ENCODE assay signal across 19 cellular contexts in genomic region chr5:91367374-91367773, GRCh38. TPM values are rescaled to one million over a fixed set of nuclear protein-coding genes. Genes with fewer than 3 reads are reported as not detected.
DNase-seq lines count a peak whose midpoint lies in the region; ATAC-seq, FAIRE-seq and TF ChIP-seq lines count a peak whose summit lies in the region.
"Had no signal": no experiment of that assay in that cellular context is flagged by ENCODE, and none has a peak within 500 bp of the region (broad histone marks: within the 10 kb centered on the region; RNA-seq: fewer than 3 reads in every experiment).

No MANE protein-coding gene starts in this region.

- no peaks in the 10 kb centered on the region for H3K79me2 ChIP-seq in GM12878 (ENCODE audit: control insufficient read depth, insufficient read depth, low read length)

- H3K27me3 Mint-ChIP-seq in natural killer cell (ENCODE audit: low read depth in 2 of 2) (no peaks in the 10 kb centered on the region), immature natural killer cell (ENCODE audit: low read depth in 3 of 3) (peaks cover 0 to 5% (median 0%) of the 10 kb centered on the region in 3 donors)
- H3K27me3 Mint-ChIP-seq in natural killer cell treated with Interleukin-12 subunit alpha and Interleukin-12 subunit beta and Interleukin-15 and Interleukin-18, amount 100 ng/mL, for 72 hours = no peaks in the 10 kb centered on the region
- H3K27me3 Mint-ChIP-seq in activated CD4-positive, alpha-beta memory T cell treated with anti-CD3 and anti-CD28 coated beads for 36 hours = peaks cover 4% of the 10 kb centered on the region

- peak overlapping the region; percentile 80 to 100 for H3K27ac Mint-ChIP-seq in natural killer cell
- no peak overlapping the region for H3K27ac Mint-ChIP-seq in natural killer cell treated with Interleukin-12 subunit alpha and Interleukin-12 subunit beta and Interleukin-15 and Interleukin-18, amount 100 ng/mL, for 72 hours
- peak overlapping the region in 4 of 6 donors; percentile 43 to 73 (median 64) for H3K27ac Mint-ChIP-seq in immature natural killer cell
- H3K27ac Mint-ChIP-seq in activated CD4-positive, alpha-beta memory T cell treated with anti-CD3 and anti-CD28 coated beads for 36 hours = no peak overlapping the region

- BruUV-seq in GM12878 (replicated peaks; lab: Mats Ljungman, UMichigan) = no TSS peak

- CTCF ChIA-PET in GM12878 (lab: Yijun Ruan, JAX) = interaction anchor here (0.7 to 1.6 kb wide), 2 partner anchors 18 to 838 kb away, joined by 3 to 5 read pairs; no protein-coding TSS in a partner anchor
- CTCF ChIA-PET in activated CD4-positive, alpha-beta memory T cell treated with anti-CD3 and anti-CD28 coated beads for 36 hours (lab: Charles Lee) = interaction anchor here (0.9 to 1.4 kb wide), 2 partner anchors 17 to 26 kb away, joined by 3 to 7 read pairs; no protein-coding TSS in a partner anchor

- no peaks in the 10 kb centered on the region for H3K9me3 Mint-ChIP-seq in natural killer cell
- no peaks in the 10 kb centered on the region for H3K9me3 Mint-ChIP-seq in natural killer cell treated with Interleukin-12 subunit alpha and Interleukin-12 subunit beta and Interleukin-15 and Interleukin-18, amount 100 ng/mL, for 72 hours
- H3K9me3 Mint-ChIP-seq in immature natural killer cell = no peaks in the 10 kb centered on the region
- peaks cover 5% of the 10 kb centered on the region for H3K9me3 Mint-ChIP-seq in activated CD4-positive, alpha-beta memory T cell treated with anti-CD3 and anti-CD28 coated beads for 36 hours
- H3K9me3 Mint-ChIP-seq: CD8-positive, alpha-beta T cell had no signal

- no peak for TF ChIP-seq EP300 in GM12878 (IDR thresholded peaks at IDR 0.05; ENCODE audit: borderline replicate concordance in 1 of 2, control insufficient read depth in 1 of 2, low read depth in 2 of 2, low read length in 2 of 2)

- H3K27ac ChIP-seq in GM12878 (ENCODE audit: control insufficient read depth, insufficient read depth) = no peak overlapping the region
- H3K27ac ChIP-seq: Peyer's patch had no signal

- H3K36me3 ChIP-seq in GM12878 (ENCODE audit: control insufficient read depth in 2 of 2, insufficient read depth in 2 of 2, low read length in 1 of 2) = peaks cover 0 to 22% of the 10 kb centered on the region in 2 experiments

- H3K4me1 ChIP-seq in GM12878 (ENCODE audit: control insufficient read depth, insufficient read depth, low read length) = no peaks in the 10 kb centered on the region
- H3K4me1 ChIP-seq: BE2C, Peyer's patch had no signal

- no peak for TF ChIP-seq RAD21 in GM12878 (IDR thresholded peaks at IDR 0.05; ENCODE audit: insufficient read depth, low read depth, low read length)

- no peak overlapping the region for H3K4me3 Mint-ChIP-seq in natural killer cell
- no peak overlapping the region for H3K4me3 Mint-ChIP-seq in natural killer cell treated with Interleukin-12 subunit alpha and Interleukin-12 subunit beta and Interleukin-15 and Interleukin-18, amount 100 ng/mL, for 72 hours
- H3K4me3 Mint-ChIP-seq in immature natural killer cell = no peak overlapping the region
- H3K4me3 Mint-ChIP-seq in activated CD4-positive, alpha-beta memory T cell treated with anti-CD3 and anti-CD28 coated beads for 36 hours = no peak overlapping the region
- H3K4me3 Mint-ChIP-seq: CD8-positive, alpha-beta T cell had no signal

- H3K9ac ChIP-seq in GM12878 (ENCODE audit: control insufficient read depth, insufficient read depth, low read length) = no peak overlapping the region

- RAD21 ChIA-PET in GM12878 (lab: Charles Lee; ENCODE audit: unreplicated experiment) = no interaction called here

- H4K20me1 ChIP-seq in GM12878 (ENCODE audit: control insufficient read depth, insufficient read depth) = no peaks in the 10 kb centered on the region

- SMC1A ChIA-PET in GM12878 (lab: Charles Lee; ENCODE audit: uncharacterized antibody, unreplicated experiment) = interaction anchor here (1.3 kb wide), 1 partner anchor 17 kb away, joined by 3 read pairs; no protein-coding TSS in a partner anchor

- H3K4me1 Mint-ChIP-seq in natural killer cell (peaks cover 17 to 26% of the 10 kb centered on the region in 2 donors), immature natural killer cell (peaks cover 22 to 44% of the 10 kb centered on the region in 2 donors)
- H3K4me1 Mint-ChIP-seq in natural killer cell treated with Interleukin-12 subunit alpha and Interleukin-12 subunit beta and Interleukin-15 and Interleukin-18, amount 100 ng/mL, for 72 hours (ENCODE audit: low read depth in 2 of 2) = peaks cover 17 to 20% of the 10 kb centered on the region in 2 donors
- H3K4me1 Mint-ChIP-seq in activated CD4-positive, alpha-beta memory T cell treated with anti-CD3 and anti-CD28 coated beads for 36 hours (ENCODE audit: low read depth) = peaks cover 12% of the 10 kb centered on the region

- H3K9me3 ChIP-seq in GM12878 (replicated peaks; ENCODE audit: control insufficient read depth, insufficient read depth, low read length) = peaks cover 4% of the 10 kb centered on the region; the same call in 2 of the 3 replicates
- H3K9me3 ChIP-seq: BE2C, Peyer's patch had no signal

- ATAC-seq in natural killer cell (no peak), GM12878 (peak; percentile 42)
- ATAC-seq in natural killer cell treated with Interleukin-12 subunit alpha and Interleukin-12 subunit beta and Interleukin-15 and Interleukin-18, amount 100 ng/mL, for 72 hours = no peak
- ATAC-seq: CD8-positive, alpha-beta T cell had no signal

- peaks cover 7% of the 10 kb centered on the region for H3K36me3 Mint-ChIP-seq in natural killer cell
- H3K36me3 Mint-ChIP-seq in natural killer cell treated with Interleukin-12 subunit alpha and Interleukin-12 subunit beta and Interleukin-15 and Interleukin-18, amount 100 ng/mL, for 72 hours = peaks cover 28% of the 10 kb centered on the region
- H3K36me3 Mint-ChIP-seq in immature natural killer cell = peaks cover 16 to 38% (median 19%) of the 10 kb centered on the region in 3 donors
- peaks cover 41% of the 10 kb centered on the region for H3K36me3 Mint-ChIP-seq in activated CD4-positive, alpha-beta memory T cell treated with anti-CD3 and anti-CD28 coated beads for 36 hours

- FAIRE-seq in GM12878 (lab: Jason Lieb, UNC) = no peak
- FAIRE-seq: GM19239 had no signal

- in situ Hi-C loops in GM12878 (cut with MboI) = no loop called here

- H3K4me2 ChIP-seq in GM12878 (ENCODE audit: control insufficient read depth, insufficient read depth) = no peak overlapping the region

- no peak for DNase-seq in natural killer cell
- no peak for DNase-seq in natural killer cell treated with Interleukin-12 subunit alpha and Interleukin-12 subunit beta and Interleukin-15 and Interleukin-18, amount 100 ng/mL, for 72 hours (ENCODE audit: low spot score)
- DNase-seq in GM12878 (ENCODE audit: low read depth, low spot score) = no peak
- no peak for DNase-seq in immature natural killer cell
- DNase-seq in renal cortical epithelial cell (ENCODE audit: low read depth) = peak; percentile 28
- DNase-seq in NCI-H226 = no peak
- DNase-seq in HK-2 (ENCODE audit: unreplicated experiment) = no peak
- no peak for DNase-seq in activated CD4-positive, alpha-beta memory T cell treated with anti-CD3 and anti-CD28 coated beads for 36 hours
- DNase-seq: BE2C; CD8-positive, alpha-beta T cell; HCEC 1CT; MM.1S; NCI-H1105; NCI-H1694 treated with DMSO at 0.1 percent for 48 hours; NCI-H510A; NCI-H82; Peyer's patch; SHP77 had no signal

- no peak for TF ChIP-seq POLR2A in GM12878 (IDR thresholded peaks at IDR 0.05; ENCODE audit: low read depth, low read length)

- no peak overlapping the region for H3K4me3 ChIP-seq in GM12878
- H3K4me3 ChIP-seq: Peyer's patch had no signal

- no peaks in the 10 kb centered on the region for H3K27me3 ChIP-seq in GM12878 (replicated peaks in 1 of 2; ENCODE audit: control insufficient read depth in 2 of 2, insufficient read depth in 2 of 2, low read length in 1 of 2)
- H3K27me3 ChIP-seq: BE2C, Peyer's patch had no signal

- no peak overlapping the region for H2AFZ ChIP-seq in GM12878 (ENCODE audit: control insufficient read depth, low read depth, low read length)

- intact Hi-C loops in natural killer cell (cut with micrococcal nuclease) = no loop called here
- intact Hi-C loops in GM12878 (cut with micrococcal nuclease; ENCODE audit: unreplicated experiment) = no loop called here
- intact Hi-C loops in activated CD4-positive, alpha-beta memory T cell treated with anti-CD3 and anti-CD28 coated beads for 36 hours (cut with micrococcal nuclease) = no loop called here

- no peak for TF ChIP-seq CTCF in natural killer cell (IDR thresholded peaks at IDR 0.05)
- no peak for TF ChIP-seq CTCF in GM12878 (IDR thresholded peaks at IDR 0.05 in 2 of 3, conservative IDR thresholded peaks at IDR 0.05 in 1 of 3; ENCODE audit: control insufficient read depth in 2 of 3, extremely low read depth in 1 of 3, insufficient read depth in 1 of 3, low read depth in 3 of 3, low read length in 3 of 3)

- POLR2A ChIA-PET in GM12878 (lab: Charles Lee) = interaction anchor here (1.3 kb wide), 1 partner anchor 13 kb away, joined by 4 read pairs; no protein-coding TSS in a partner anchor
- POLR2A ChIA-PET in activated CD4-positive, alpha-beta memory T cell treated with anti-CD3 and anti-CD28 coated beads for 36 hours (lab: Charles Lee) = interaction anchor here (1.0 to 1.1 kb wide), 2 partner anchors 16 to 55 kb away, joined by 3 read pairs; partner anchors contain the start of gene ARRDC3

RNA-seq across cellular contexts. Expression of gene ARRDC3, which starts 15.7 kb away (rescaled TPM):
- 100 to 1,000 TPM; 117 to 375 (median 133) TPM for total RNA-seq in natural killer cell
- 10 to 100 TPM; 30.4 to 31.9 TPM for total RNA-seq in natural killer cell treated with Interleukin-12 subunit alpha and Interleukin-12 subunit beta and Interleukin-15 and Interleukin-18, amount 100 ng/mL, for 72 hours
- 42.9 and 46.5 TPM in 2 replicates for total RNA-seq in GM12878 (2013; cell fraction: nucleolus; rRNA removed)
- total RNA-seq in GM12878 (2014; rRNA removed) = 10.1 and 10.7 TPM in 2 replicates
- total RNA-seq in GM12878 (2014; rRNA removed; fragmentation: Illumina TruSeq; extraction: Trizol) = 9.2 and 10.3 TPM in 2 replicates
- total RNA-seq in GM12878 (2021) = 7.7 and 8.0 TPM in 2 replicates
- polyA plus RNA-seq in GM12878 (2011; ENCODE audit: low read depth) = 15.3 TPM
- 9.4 and 15.5 TPM in 2 replicates for polyA plus RNA-seq in GM12878 (2011; rRNA removed)
- polyA plus RNA-seq in GM12878 (2011; cell fraction: cytosol; rRNA removed) = 3.9 and 4.8 TPM in 2 replicates
- polyA plus RNA-seq in GM12878 (2011; cell fraction: nucleus; rRNA removed) = 8.8 and 10.4 TPM in 2 replicates
- polyA plus RNA-seq in GM12878 (2012) = 17.9 and 19.4 TPM in 2 replicates
- 4.3 and 6.1 TPM in 2 replicates for polyA plus RNA-seq in GM12878 (2014; fragmentation: Illumina TruSeq; extraction: Trizol)
- polyA plus RNA-seq in GM12878 (2014; fragmentation: Nextera tagmentation; extraction: Ambion mirVana) = 1 to 10 TPM; 2.3 to 7.0 TPM
- polyA plus RNA-seq in GM12878 (2014; rRNA removed) = 3.6 and 4.0 TPM in 2 replicates
- polyA plus RNA-seq in GM12878 (2016; fragmentation: Nextera tagmentation; extraction: Ambion mirVana) = 10 to 100 TPM; 12.5 to 14.0 TPM
- polyA minus RNA-seq in GM12878 (2011; rRNA and poly(A)+ RNA removed) = 27.3 and 33.1 TPM in 2 replicates
- 12.4 and 13.0 TPM in 2 replicates for polyA minus RNA-seq in GM12878 (2011; cell fraction: cytosol; rRNA and poly(A)+ RNA removed)
- 25.0 and 34.7 TPM in 2 replicates for polyA minus RNA-seq in GM12878 (2011; cell fraction: nucleus; rRNA and poly(A)+ RNA removed)
- polyA plus RNA-seq in immature natural killer cell = 10 to 100 TPM; 39.1 to 51.5 (median 50.3) TPM
- 93.9 and 147 TPM in 2 replicates for total RNA-seq in renal cortical epithelial cell
- 10 to 100 TPM; 17.9 to 19.0 TPM for total RNA-seq in activated CD4-positive, alpha-beta memory T cell treated with anti-CD3 and anti-CD28 coated beads for 36 hours

Comparison
In these comparisons a context has a peak if more than half of its experiments do, and no peak if none do; other contexts are left out.
1. H3K27ac Mint-ChIP-seq: peak in natural killer cell (2 of 2) and immature natural killer cell (4 of 6); none in natural killer cell treated with Interleukin-12 subunit alpha and Interleukin-12 subunit beta and Interleukin-15 and Interleukin-18, amount 100 ng/mL, for 72 hours (0 of 2) and activated CD4-positive, alpha-beta memory T cell treated with anti-CD3 and anti-CD28 coated beads for 36 hours (single experiment).